ENCODE assay signal across 17 cellular contexts in the genomic region with DNA sequence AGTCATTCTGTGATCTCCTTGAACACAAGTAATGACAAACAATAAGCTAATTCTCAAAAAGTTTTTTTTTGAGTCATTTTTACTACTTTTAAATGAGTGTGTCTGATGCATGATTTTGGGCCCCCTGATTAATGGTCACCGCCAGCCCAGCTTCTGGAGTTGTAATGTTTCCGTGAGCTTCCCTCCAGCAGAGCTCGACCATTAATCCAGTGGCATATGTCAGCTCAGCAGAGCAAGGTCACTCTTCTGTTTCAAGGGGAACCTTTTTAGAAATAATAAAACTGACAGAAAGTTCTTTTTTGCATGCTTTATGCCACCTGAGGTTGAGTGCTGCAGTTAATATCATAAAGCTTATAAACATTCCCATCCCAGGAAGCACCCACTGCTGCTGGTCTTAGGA. TPM values are rescaled to one million over a fixed set of nuclear protein-coding genes. Genes with fewer than 3 reads are reported as not detected.
DNase-seq lines count a peak whose midpoint lies in the region; ATAC-seq and FAIRE-seq lines count a peak whose summit lies in the region.
"Had no signal": no experiment of that assay in that cellular context is flagged by ENCODE, and none has a peak within 500 bp of the region (broad histone marks: within the 10 kb centered on the region; RNA-seq: fewer than 3 reads in every experiment).

No MANE protein-coding gene starts in this region.

- peak overlapping the region; percentile 82 for H3K27ac Mint-ChIP-seq in activated CD4-positive, alpha-beta T cell treated with anti-CD3 and anti-CD28 coated beads for 36 hours
- H3K27ac Mint-ChIP-seq in activated CD4-positive, alpha-beta T cell treated with anti-CD3 and anti-CD28 coated beads, Interleukin-2, amount 10 ng/mL, durations not matched to agents 7 days and 5 days, result no peak overlapping the region
- peak overlapping the region; percentile 90 for H3K27ac Mint-ChIP-seq in activated T-helper 1 cell treated with anti-CD3 and anti-CD28 coated beads, Interleukin-12 subunit alpha, Interleukin-12 subunit beta, Interleukin-2, Interleukin-4 antibody, amounts not matched to agents 30 ng/mL and 10 ng/mL and 1 ng/mL, durations not matched to agents 14 hours and 24 hours and 36 hours
- peak overlapping the region; percentile 99 to 100 for H3K27ac Mint-ChIP-seq in natural killer cell treated with Interleukin-12 subunit alpha and Interleukin-12 subunit beta and Interleukin-15 and Interleukin-18, amount 100 ng/mL, for 72 hours
- peak overlapping the region in 3 of 9 donors; percentile 21 to 55 (median 48) for H3K27ac Mint-ChIP-seq in naive thymus-derived CD4-positive, alpha-beta T cell

- no peak overlapping the region for H3K27ac ChIP-seq in naive thymus-derived CD4-positive, alpha-beta T cell (ENCODE audit: low read depth, low read length)
- H3K27ac ChIP-seq: body of pancreas, dorsolateral prefrontal cortex had no signal

- peak; percentile 37 for DNase-seq in activated CD4-positive, alpha-beta T cell treated with anti-CD3 and anti-CD28 coated beads for 36 hours
- DNase-seq in activated CD4-positive, alpha-beta T cell treated with anti-CD3 and anti-CD28 coated beads, Interleukin-2, amount 10 ng/mL, durations not matched to agents 7 days and 5 days, result no peak
- DNase-seq in GM18507 (ENCODE audit: extremely low spot score, insufficient read length, low read depth), result no peak
- no peak for DNase-seq in activated T-helper 1 cell treated with anti-CD3 and anti-CD28 coated beads, Interleukin-12 subunit alpha, Interleukin-12 subunit beta, Interleukin-2, Interleukin-4 antibody, amounts not matched to agents 30 ng/mL and 10 ng/mL and 1 ng/mL, durations not matched to agents 14 hours and 24 hours and 36 hours (ENCODE audit: low spot score)
- DNase-seq in natural killer cell treated with Interleukin-12 subunit alpha and Interleukin-12 subunit beta and Interleukin-15 and Interleukin-18, amount 100 ng/mL, for 72 hours (ENCODE audit: low spot score), result no peak
- DNase-seq in NCI-H1930 (lab: John Stamatoyannopoulos, UW), result no peak
- no peak for DNase-seq in AG08396 (ENCODE audit: low spot score)
- DNase-seq in naive thymus-derived CD4-positive, alpha-beta T cell, result no peak
- DNase-seq: body of pancreas, COR-L47, dorsolateral prefrontal cortex, NCI-H1105, NCI-H345 had no signal

- H3K4me3 Mint-ChIP-seq in activated CD4-positive, alpha-beta T cell treated with anti-CD3 and anti-CD28 coated beads for 36 hours, result peak overlapping the region; percentile 28
- no peak overlapping the region for H3K4me3 Mint-ChIP-seq in activated CD4-positive, alpha-beta T cell treated with anti-CD3 and anti-CD28 coated beads, Interleukin-2, amount 10 ng/mL, durations not matched to agents 7 days and 5 days
- H3K4me3 Mint-ChIP-seq in activated T-helper 1 cell treated with anti-CD3 and anti-CD28 coated beads, Interleukin-12 subunit alpha, Interleukin-12 subunit beta, Interleukin-2, Interleukin-4 antibody, amounts not matched to agents 30 ng/mL and 10 ng/mL and 1 ng/mL, durations not matched to agents 14 hours and 24 hours and 36 hours, result peak overlapping the region; percentile 73
- peak overlapping the region; percentile 87 for H3K4me3 Mint-ChIP-seq in natural killer cell treated with Interleukin-12 subunit alpha and Interleukin-12 subunit beta and Interleukin-15 and Interleukin-18, amount 100 ng/mL, for 72 hours
- H3K4me3 Mint-ChIP-seq in naive thymus-derived CD4-positive, alpha-beta T cell, result peak overlapping the region in 1 of 10 donors; percentile 59

- H3K9me3 Mint-ChIP-seq in activated CD4-positive, alpha-beta T cell treated with anti-CD3 and anti-CD28 coated beads for 36 hours (ENCODE audit: low read depth), result peaks cover 19% of the 10 kb centered on the region
- peaks cover 20% of the 10 kb centered on the region for H3K9me3 Mint-ChIP-seq in activated CD4-positive, alpha-beta T cell treated with anti-CD3 and anti-CD28 coated beads, Interleukin-2, amount 10 ng/mL, durations not matched to agents 7 days and 5 days
- H3K9me3 Mint-ChIP-seq in activated T-helper 1 cell treated with anti-CD3 and anti-CD28 coated beads, Interleukin-12 subunit alpha, Interleukin-12 subunit beta, Interleukin-2, Interleukin-4 antibody, amounts not matched to agents 30 ng/mL and 10 ng/mL and 1 ng/mL, durations not matched to agents 14 hours and 24 hours and 36 hours, result peaks cover 21% of the 10 kb centered on the region
- peaks cover 10% of the 10 kb centered on the region for H3K9me3 Mint-ChIP-seq in natural killer cell treated with Interleukin-12 subunit alpha and Interleukin-12 subunit beta and Interleukin-15 and Interleukin-18, amount 100 ng/mL, for 72 hours
- H3K9me3 Mint-ChIP-seq in naive thymus-derived CD4-positive, alpha-beta T cell, result peaks cover 0 to 15% (median 3%) of the 10 kb centered on the region in 11 donors

- intact Hi-C loops in activated CD4-positive, alpha-beta T cell treated with anti-CD3 and anti-CD28 coated beads for 36 hours (cut with DNase I, micrococcal nuclease), result loop anchor here (5.0 to 10.0 kb wide), 5 partner anchors 60 to 1203 kb away; partner anchors contain the start of gene HSPA13 (in 1 of the 2)
- intact Hi-C loops in activated T-helper 1 cell treated with anti-CD3 and anti-CD28 coated beads, Interleukin-12 subunit alpha, Interleukin-12 subunit beta, Interleukin-2, Interleukin-4 antibody, amounts not matched to agents 30 ng/mL and 10 ng/mL and 1 ng/mL, durations not matched to agents 14 hours and 24 hours and 36 hours (cut with micrococcal nuclease), result no loop called here
- intact Hi-C loops in naive thymus-derived CD4-positive, alpha-beta T cell (cut with micrococcal nuclease), result loop anchor here (1.0 to 5.0 kb wide), 3 partner anchors 12 to 150 kb away; partner anchors contain the start of gene HSPA13 (in 1 of the 2)

- no peaks in the 10 kb centered on the region for H3K9me3 ChIP-seq in naive thymus-derived CD4-positive, alpha-beta T cell (ENCODE audit: control insufficient read depth in 2 of 3, low read length in 3 of 3)
- H3K9me3 ChIP-seq: body of pancreas had no signal

- CTCF ChIA-PET in activated CD4-positive, alpha-beta T cell treated with anti-CD3 and anti-CD28 coated beads for 36 hours (lab: Charles Lee), result interaction anchor here (0.6 to 1.4 kb wide), 4 partner anchors 10 to 54 kb away, joined by 3 to 4 read pairs (median 4); no protein-coding TSS in a partner anchor
- CTCF ChIA-PET in activated CD4-positive, alpha-beta T cell treated with anti-CD3 and anti-CD28 coated beads, Interleukin-2, amount 10 ng/mL, durations not matched to agents 7 days and 5 days (lab: Charles Lee), result no interaction called here
- CTCF ChIA-PET in naive thymus-derived CD4-positive, alpha-beta T cell (lab: Charles Lee), result interaction anchor here (1.1 kb wide), 1 partner anchor 9 kb away, joined by 3 read pairs; no protein-coding TSS in a partner anchor

- no peaks in the 10 kb centered on the region for H3K36me3 ChIP-seq in naive thymus-derived CD4-positive, alpha-beta T cell (ENCODE audit: control insufficient read depth in 2 of 3, insufficient read depth in 3 of 3, low read length in 3 of 3)

- peaks cover 76% of the 10 kb centered on the region for H3K4me1 Mint-ChIP-seq in activated CD4-positive, alpha-beta T cell treated with anti-CD3 and anti-CD28 coated beads for 36 hours
- H3K4me1 Mint-ChIP-seq in activated CD4-positive, alpha-beta T cell treated with anti-CD3 and anti-CD28 coated beads, Interleukin-2, amount 10 ng/mL, durations not matched to agents 7 days and 5 days, result peaks cover 67% of the 10 kb centered on the region
- peaks cover 76% of the 10 kb centered on the region for H3K4me1 Mint-ChIP-seq in activated T-helper 1 cell treated with anti-CD3 and anti-CD28 coated beads, Interleukin-12 subunit alpha, Interleukin-12 subunit beta, Interleukin-2, Interleukin-4 antibody, amounts not matched to agents 30 ng/mL and 10 ng/mL and 1 ng/mL, durations not matched to agents 14 hours and 24 hours and 36 hours (ENCODE audit: low read depth)
- peaks cover 61 to 74% of the 10 kb centered on the region in 2 donors for H3K4me1 Mint-ChIP-seq in natural killer cell treated with Interleukin-12 subunit alpha and Interleukin-12 subunit beta and Interleukin-15 and Interleukin-18, amount 100 ng/mL, for 72 hours (ENCODE audit: low read depth in 2 of 2)
- H3K4me1 Mint-ChIP-seq in naive thymus-derived CD4-positive, alpha-beta T cell, result peaks cover 36 to 80% (median 65%) of the 10 kb centered on the region in 7 donors

- POLR2A ChIA-PET in activated CD4-positive, alpha-beta T cell treated with anti-CD3 and anti-CD28 coated beads for 36 hours (lab: Charles Lee), result interaction anchor here (0.8 kb wide), 1 partner anchor 8 kb away, joined by 3 read pairs; no protein-coding TSS in a partner anchor
- POLR2A ChIA-PET in activated CD4-positive, alpha-beta T cell treated with anti-CD3 and anti-CD28 coated beads, Interleukin-2, amount 10 ng/mL, durations not matched to agents 7 days and 5 days (lab: Charles Lee), result interaction anchor here (0.6 kb wide), 1 partner anchor 24 kb away, joined by 3 read pairs; no protein-coding TSS in a partner anchor
- POLR2A ChIA-PET in naive thymus-derived CD4-positive, alpha-beta T cell (lab: Charles Lee), result interaction anchor here (1.8 kb wide), 1 partner anchor 10 kb away, joined by 6 read pairs; no protein-coding TSS in a partner anchor

- peak; percentile 3 for ATAC-seq in activated CD4-positive, alpha-beta T cell treated with anti-CD3 and anti-CD28 coated beads for 36 hours
- no peak for ATAC-seq in natural killer cell treated with Interleukin-12 subunit alpha and Interleukin-12 subunit beta and Interleukin-15 and Interleukin-18, amount 100 ng/mL, for 72 hours
- ATAC-seq in naive thymus-derived CD4-positive, alpha-beta T cell, result no peak
- ATAC-seq: body of pancreas, left lobe of liver had no signal

- H3K4me3 ChIP-seq in naive thymus-derived CD4-positive, alpha-beta T cell (ENCODE audit: low read length), result no peak overlapping the region
- H3K4me3 ChIP-seq: body of pancreas, dorsolateral prefrontal cortex had no signal

- H3K27me3 Mint-ChIP-seq in activated CD4-positive, alpha-beta T cell treated with anti-CD3 and anti-CD28 coated beads for 36 hours, result no peaks in the 10 kb centered on the region
- no peaks in the 10 kb centered on the region for H3K27me3 Mint-ChIP-seq in activated CD4-positive, alpha-beta T cell treated with anti-CD3 and anti-CD28 coated beads, Interleukin-2, amount 10 ng/mL, durations not matched to agents 7 days and 5 days
- H3K27me3 Mint-ChIP-seq in activated T-helper 1 cell treated with anti-CD3 and anti-CD28 coated beads, Interleukin-12 subunit alpha, Interleukin-12 subunit beta, Interleukin-2, Interleukin-4 antibody, amounts not matched to agents 30 ng/mL and 10 ng/mL and 1 ng/mL, durations not matched to agents 14 hours and 24 hours and 36 hours (ENCODE audit: insufficient read depth), result no peaks in the 10 kb centered on the region
- no peaks in the 10 kb centered on the region for H3K27me3 Mint-ChIP-seq in natural killer cell treated with Interleukin-12 subunit alpha and Interleukin-12 subunit beta and Interleukin-15 and Interleukin-18, amount 100 ng/mL, for 72 hours
- no peaks in the 10 kb centered on the region for H3K27me3 Mint-ChIP-seq in naive thymus-derived CD4-positive, alpha-beta T cell

- peak; percentile 9 for FAIRE-seq in GM18507 (lab: Jason Lieb, UNC)
- FAIRE-seq: urothelium cell line had no signal

- H3K36me3 Mint-ChIP-seq in activated CD4-positive, alpha-beta T cell treated with anti-CD3 and anti-CD28 coated beads for 36 hours (ENCODE audit: low read depth), result peaks cover 47% of the 10 kb centered on the region
- H3K36me3 Mint-ChIP-seq in activated CD4-positive, alpha-beta T cell treated with anti-CD3 and anti-CD28 coated beads, Interleukin-2, amount 10 ng/mL, durations not matched to agents 7 days and 5 days (ENCODE audit: low read depth), result peaks cover 62% of the 10 kb centered on the region
- peaks cover 55% of the 10 kb centered on the region for H3K36me3 Mint-ChIP-seq in activated T-helper 1 cell treated with anti-CD3 and anti-CD28 coated beads, Interleukin-12 subunit alpha, Interleukin-12 subunit beta, Interleukin-2, Interleukin-4 antibody, amounts not matched to agents 30 ng/mL and 10 ng/mL and 1 ng/mL, durations not matched to agents 14 hours and 24 hours and 36 hours (ENCODE audit: low read depth)
- peaks cover 49% of the 10 kb centered on the region for H3K36me3 Mint-ChIP-seq in natural killer cell treated with Interleukin-12 subunit alpha and Interleukin-12 subunit beta and Interleukin-15 and Interleukin-18, amount 100 ng/mL, for 72 hours
- peaks cover 11 to 58% (median 38%) of the 10 kb centered on the region in 5 donors for H3K36me3 Mint-ChIP-seq in naive thymus-derived CD4-positive, alpha-beta T cell

- no peaks in the 10 kb centered on the region for H3K27me3 ChIP-seq in naive thymus-derived CD4-positive, alpha-beta T cell (ENCODE audit: control insufficient read depth in 2 of 2, insufficient read depth in 2 of 2, low read length in 2 of 2)
- H3K27me3 ChIP-seq: body of pancreas, dorsolateral prefrontal cortex had no signal

- peaks cover 21 to 30% of the 10 kb centered on the region in 2 donors for H3K4me1 ChIP-seq in naive thymus-derived CD4-positive, alpha-beta T cell (ENCODE audit: control insufficient read depth in 2 of 2, insufficient read depth in 2 of 2, low read length in 2 of 2)
- H3K4me1 ChIP-seq: body of pancreas had no signal

RNA-seq across cellular contexts. Expression of gene SAMSN1, which starts 14.2 kb away (rescaled TPM):
- 10 to 100 TPM; 39.8 to 43.5 TPM for total RNA-seq in activated CD4-positive, alpha-beta T cell treated with anti-CD3 and anti-CD28 coated beads for 36 hours
- total RNA-seq in activated CD4-positive, alpha-beta T cell treated with anti-CD3 and anti-CD28 coated beads, Interleukin-2, amount 10 ng/mL, durations not matched to agents 7 days and 5 days, result 10 to 100 TPM; 51.3 to 59.0 TPM
- total RNA-seq in activated T-helper 1 cell treated with anti-CD3 and anti-CD28 coated beads, Interleukin-12 subunit alpha, Interleukin-12 subunit beta, Interleukin-2, Interleukin-4 antibody, amounts not matched to agents 30 ng/mL and 10 ng/mL and 1 ng/mL, durations not matched to agents 14 hours and 24 hours and 36 hours, result 115 and 119 TPM in 2 replicates
- 100 to 1,000 TPM; 158 to 383 TPM for total RNA-seq in natural killer cell treated with Interleukin-12 subunit alpha and Interleukin-12 subunit beta and Interleukin-15 and Interleukin-18, amount 100 ng/mL, for 72 hours
- 100 to 1,000 TPM in 1 of 5 experiments, 10 to 100 TPM in 4; 27.5 to 136 (median 38.0) TPM for total RNA-seq in naive thymus-derived CD4-positive, alpha-beta T cell
- polyA plus RNA-seq in naive thymus-derived CD4-positive, alpha-beta T cell, result 10 to 100 TPM; 25.5 to 30.9 TPM
- total RNA-seq: A172, renal cortical epithelial cell had no signal
